Comparison of ENCODE assay signal across 1 cellular context in the genomic region with DNA sequence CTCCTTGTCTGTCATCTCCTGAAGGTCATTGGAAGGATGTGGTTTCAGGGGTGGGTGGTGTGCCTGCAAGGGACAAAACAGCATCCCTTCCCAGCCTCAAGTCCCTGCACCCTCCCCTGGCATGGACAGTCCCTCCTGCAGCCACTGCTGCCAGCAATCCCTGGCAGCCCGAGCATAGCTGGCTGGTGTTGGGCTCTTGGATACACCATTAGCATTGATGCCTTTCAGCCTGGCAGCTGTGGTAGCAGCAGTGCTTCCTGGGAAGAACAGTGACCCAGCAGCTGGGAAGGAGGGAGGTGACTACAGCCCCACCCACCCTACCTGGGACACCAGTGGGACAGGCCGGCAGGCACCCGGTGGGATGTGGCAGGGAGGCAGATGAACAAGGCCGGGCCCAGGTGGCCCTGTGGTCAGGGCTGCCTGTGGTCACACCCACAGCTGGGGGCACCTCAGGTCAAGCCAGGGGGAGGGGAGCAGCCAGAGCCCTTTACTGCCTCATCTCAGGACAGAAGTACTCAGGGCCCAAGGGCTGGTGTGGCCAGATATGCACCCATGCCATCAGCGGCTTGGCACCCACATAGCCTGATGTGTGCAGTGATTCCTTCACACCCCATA.
TF ChIP-seq lines count a peak whose summit lies in the region.

No MANE protein-coding gene starts in this region.

TF ChIP-seq in SK-N-SH, 30 proteins besides CTCF, POLR2A, EP300 and RAD21:
- TF ChIP-seq IRF3 (IDR thresholded peaks at IDR 0.05; ENCODE audit: low read depth, low read length) (no peak), TAF1 (IDR thresholded peaks at IDR 0.05; ENCODE audit: borderline replicate concordance, low read depth, low read length) (no peak), EZH2phosphoT487 (IDR thresholded peaks at IDR 0.05; ENCODE audit: borderline replicate concordance, low read depth) (no peak), POLR2AphosphoS5 (IDR thresholded peaks at IDR 0.05; ENCODE audit: low read depth, low read length) (no peak), GABPA (IDR thresholded peaks at IDR 0.05; ENCODE audit: low read depth) (no peak), RXRA (IDR thresholded peaks at IDR 0.05; ENCODE audit: borderline replicate concordance, low read depth) (no peak), MEF2A (IDR thresholded peaks at IDR 0.05; ENCODE audit: borderline replicate concordance, low read depth) (no peak), FOXJ3 (CRISPR knock-in tag; IDR thresholded peaks at IDR 0.05) (no peak)
TF ChIP-seq in SK-N-SH: peak in this region for 0.
